1 cellular context compared by ENCODE assay signal in the genomic region with DNA sequence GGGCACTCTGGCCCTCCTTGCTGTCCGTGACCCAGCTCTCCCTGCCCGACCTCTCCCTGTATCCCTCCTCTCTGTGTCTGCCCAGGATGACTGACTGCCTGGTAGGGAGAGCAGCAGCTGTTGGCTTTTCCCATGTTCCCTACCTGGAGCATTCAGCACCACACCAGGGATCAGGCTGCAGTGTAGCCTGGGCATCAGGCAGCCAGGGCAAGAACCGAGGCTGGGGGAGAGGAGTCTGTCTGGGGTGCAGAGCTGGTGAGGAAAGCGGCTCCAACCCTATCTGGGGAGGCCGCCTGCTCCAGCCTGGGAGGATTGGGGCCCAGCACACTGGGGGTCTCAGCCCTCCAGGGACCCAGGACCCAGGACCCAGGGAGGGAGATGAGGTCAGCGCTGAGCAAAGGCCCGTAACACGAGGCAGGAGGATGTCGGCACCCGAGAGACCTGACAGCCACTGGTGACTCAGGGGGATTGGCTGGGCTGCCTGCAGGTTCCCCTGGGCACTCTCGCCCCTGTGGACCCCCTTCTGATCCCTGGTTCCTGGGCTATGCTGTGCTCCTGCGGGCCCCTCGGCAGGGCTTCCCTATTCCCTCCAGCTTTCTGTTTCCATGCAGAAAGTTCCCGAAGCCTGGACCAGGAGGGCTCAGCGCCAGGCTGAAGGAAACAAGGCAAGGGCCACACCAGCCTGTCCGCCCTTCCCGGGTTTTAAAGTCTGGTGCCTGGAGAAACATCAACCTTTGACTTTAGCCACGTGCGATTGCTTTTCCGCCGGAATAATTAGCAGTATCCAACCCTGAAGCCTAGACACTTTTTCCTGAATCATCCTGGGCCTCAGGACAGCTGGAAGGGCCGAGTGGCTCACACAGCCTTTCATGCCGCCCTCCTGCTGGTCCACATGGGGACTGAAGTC.
TF ChIP-seq lines count a peak whose summit lies in the region.

No MANE protein-coding gene starts in this region.

TF ChIP-seq in IMR-90, 13 proteins besides CTCF, POLR2A, EP300 and RAD21:
- TF ChIP-seq, protein P1, sequence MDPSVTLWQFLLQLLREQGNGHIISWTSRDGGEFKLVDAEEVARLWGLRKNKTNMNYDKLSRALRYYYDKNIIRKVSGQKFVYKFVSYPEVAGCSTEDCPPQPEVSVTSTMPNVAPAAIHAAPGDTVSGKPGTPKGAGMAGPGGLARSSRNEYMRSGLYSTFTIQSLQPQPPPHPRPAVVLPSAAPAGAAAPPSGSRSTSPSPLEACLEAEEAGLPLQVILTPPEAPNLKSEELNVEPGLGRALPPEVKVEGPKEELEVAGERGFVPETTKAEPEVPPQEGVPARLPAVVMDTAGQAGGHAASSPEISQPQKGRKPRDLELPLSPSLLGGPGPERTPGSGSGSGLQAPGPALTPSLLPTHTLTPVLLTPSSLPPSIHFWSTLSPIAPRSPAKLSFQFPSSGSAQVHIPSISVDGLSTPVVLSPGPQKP (IDR thresholded peaks at IDR 0.05; ENCODE audit: borderline replicate concordance, low read depth, low read length): no peak
- no peak for TF ChIP-seq MXI1 (IDR thresholded peaks at IDR 0.05; ENCODE audit: borderline replicate concordance, low read depth, low read length)
